Comparison of ENCODE assay signal across 19 cellular contexts in the genomic region with DNA sequence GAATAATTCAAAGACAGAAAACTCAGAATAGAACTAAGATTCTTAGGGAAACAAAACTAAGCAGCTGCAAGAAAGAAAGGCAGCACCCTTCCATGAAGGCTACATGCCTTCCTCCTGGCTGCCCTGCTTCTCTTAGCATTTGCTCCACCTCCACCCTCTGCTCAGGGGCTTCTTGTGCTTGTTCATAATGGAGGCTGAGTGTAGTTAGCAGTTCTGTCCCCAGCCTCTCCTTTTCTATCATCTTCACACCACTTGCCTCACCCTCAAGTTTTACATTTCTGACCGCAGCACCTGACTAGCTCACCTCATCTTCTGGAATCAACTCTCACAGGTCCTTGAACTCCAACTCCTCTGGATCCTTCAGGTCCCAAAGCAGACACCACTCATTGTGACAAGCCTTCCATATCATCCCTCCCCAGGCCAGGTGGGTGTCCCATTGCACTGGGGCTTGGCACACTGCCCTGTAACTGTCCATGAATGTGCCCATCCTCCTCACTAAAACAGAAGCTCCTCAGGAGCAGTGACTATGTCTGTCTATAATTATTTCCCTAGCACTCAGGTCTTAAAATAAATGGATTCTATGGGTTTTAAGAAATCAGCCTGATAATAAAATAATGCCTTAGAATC.
"Had no signal": no experiment of that assay in that cellular context is flagged by ENCODE, and none has a peak within 500 bp of the region (broad histone marks: within the 10 kb centered on the region; RNA-seq: fewer than 3 reads in every experiment).

No MANE protein-coding gene starts in this region.

- H3K4me3 Mint-ChIP-seq: activated CD4-positive, alpha-beta T cell treated with anti-CD3 and anti-CD28 coated beads, Interleukin-2, amount 10 ng/mL, durations not matched to agents 7 days and 5 days; activated naive CD4-positive, alpha-beta T cell treated with anti-CD3 and anti-CD28 coated beads, Interleukin-2, amount 10 ng/mL, durations not matched to agents 7 days and 5 days; naive B cell; neural crest cell; type B pancreatic cell had no signal

- H3K27me3 Mint-ChIP-seq: activated CD4-positive, alpha-beta T cell treated with anti-CD3 and anti-CD28 coated beads, Interleukin-2, amount 10 ng/mL, durations not matched to agents 7 days and 5 days; activated naive CD4-positive, alpha-beta T cell treated with anti-CD3 and anti-CD28 coated beads, Interleukin-2, amount 10 ng/mL, durations not matched to agents 7 days and 5 days; naive B cell; type B pancreatic cell had no signal

- ATAC-seq: gastrocnemius medialis, left lobe of liver had no signal

- H3K4me1 Mint-ChIP-seq: activated CD4-positive, alpha-beta T cell treated with anti-CD3 and anti-CD28 coated beads, Interleukin-2, amount 10 ng/mL, durations not matched to agents 7 days and 5 days; activated naive CD4-positive, alpha-beta T cell treated with anti-CD3 and anti-CD28 coated beads, Interleukin-2, amount 10 ng/mL, durations not matched to agents 7 days and 5 days; naive B cell had no signal

- H3K36me3 Mint-ChIP-seq: activated naive CD4-positive, alpha-beta T cell treated with anti-CD3 and anti-CD28 coated beads, Interleukin-2, amount 10 ng/mL, durations not matched to agents 7 days and 5 days had no signal

- H3K36me3 ChIP-seq: adrenal gland, breast epithelium, prostate gland, stomach had no signal

- H3K27me3 ChIP-seq: adrenal gland, breast epithelium, gastrocnemius medialis, stomach had no signal

- H3K4me1 ChIP-seq: breast epithelium, prostate gland had no signal

- H3K4me3 ChIP-seq: adrenal gland, breast epithelium, coronary artery, gastrocnemius medialis, prostate gland, stomach had no signal

- H3K27ac ChIP-seq: adrenal gland, breast epithelium, coronary artery, gastrocnemius medialis, prostate gland, stomach had no signal

- H3K27ac Mint-ChIP-seq: activated CD4-positive, alpha-beta T cell treated with anti-CD3 and anti-CD28 coated beads, Interleukin-2, amount 10 ng/mL, durations not matched to agents 7 days and 5 days; activated naive CD4-positive, alpha-beta T cell treated with anti-CD3 and anti-CD28 coated beads, Interleukin-2, amount 10 ng/mL, durations not matched to agents 7 days and 5 days; naive B cell; type B pancreatic cell had no signal

- DNase-seq: activated CD4-positive, alpha-beta T cell treated with anti-CD3 and anti-CD28 coated beads, Interleukin-2, amount 10 ng/mL, durations not matched to agents 7 days and 5 days; activated naive CD4-positive, alpha-beta T cell treated with anti-CD3 and anti-CD28 coated beads, Interleukin-2, amount 10 ng/mL, durations not matched to agents 7 days and 5 days; adrenal gland; gastrocnemius medialis; head of caudate nucleus; kidney; mammary epithelial cell; naive B cell; right cardiac atrium; stimulated activated CD4-positive, alpha-beta T cell treated with anti-CD3 and anti-CD28 coated beads, Interleukin-2, amount 100 ng/mL, for 24 hours; stomach; T-helper 1 cell; T1000 had no signal

- H3K9me3 ChIP-seq: adrenal gland, breast epithelium, gastrocnemius medialis, prostate gland, stomach had no signal

- H3K9me3 Mint-ChIP-seq: activated CD4-positive, alpha-beta T cell treated with anti-CD3 and anti-CD28 coated beads, Interleukin-2, amount 10 ng/mL, durations not matched to agents 7 days and 5 days; activated naive CD4-positive, alpha-beta T cell treated with anti-CD3 and anti-CD28 coated beads, Interleukin-2, amount 10 ng/mL, durations not matched to agents 7 days and 5 days had no signal
